ENCODE assay signal across 39 cellular contexts in genomic region chr9:78808087-78808486, GRCh38.
"Had no signal": no experiment of that assay in that cellular context is flagged by ENCODE, and none has a peak within 500 bp of the region (broad histone marks: within the 10 kb centered on the region; RNA-seq: fewer than 3 reads in every experiment).

No MANE protein-coding gene starts in this region.

- H3K27ac ChIP-seq: adrenal gland, body of pancreas, brain microvascular endothelial cell, breast epithelium, cardiac muscle cell, VCaP had no signal

- ATAC-seq: activated CD8-positive, alpha-beta T cell treated with anti-CD3 and anti-CD28 coated beads for 36 hours; activated naive CD4-positive, alpha-beta T cell treated with anti-CD3 and anti-CD28 coated beads, Interleukin-2, amount 50 U/mL, for 72 hours; activated T-cell treated with anti-CD3 and anti-CD28 coated beads, Interleukin-2, amount 50 U/mL, for 4 hours; activated T-cell treated with anti-CD3 and anti-CD28 coated beads, Interleukin-2, amount 50 U/mL, for 72 hours; activated T-helper 17 cell treated with anti-CD3 and anti-CD28 coated beads, Interleukin-2, amount 50 U/mL, for 72 hours; body of pancreas had no signal

- H3K4me1 ChIP-seq: adrenal gland, body of pancreas, breast epithelium had no signal

- H3K27me3 ChIP-seq: adrenal gland, body of pancreas, brain microvascular endothelial cell, breast epithelium, cardiac muscle cell had no signal

- H3K27me3 Mint-ChIP-seq: activated B cell treated with CpG ODN at 0.5 μM for 24 hours; activated CD4-positive, alpha-beta memory T cell treated with anti-CD3 and anti-CD28 coated beads for 36 hours; activated CD4-positive, alpha-beta T cell treated with anti-CD3 and anti-CD28 coated beads, Interleukin-2, amount 10 ng/mL, durations not matched to agents 24 days and 14 days; activated CD8-positive, alpha-beta T cell treated with anti-CD3 and anti-CD28 coated beads for 36 hours; activated naive CD8-positive, alpha-beta T cell treated with anti-CD3 and anti-CD28 coated beads for 36 hours; central memory CD8-positive, alpha-beta T cell had no signal

- H3K36me3 ChIP-seq: adrenal gland, brain microvascular endothelial cell, breast epithelium, cardiac muscle cell had no signal

- H3K9me3 ChIP-seq: adrenal gland, body of pancreas, breast epithelium had no signal

- DNase-seq: activated B cell treated with CpG ODN at 0.5 μM for 24 hours; activated CD4-positive, alpha-beta memory T cell treated with anti-CD3 and anti-CD28 coated beads for 36 hours; activated CD4-positive, alpha-beta T cell treated with anti-CD3 and anti-CD28 coated beads for 4 hours; activated CD4-positive, alpha-beta T cell treated with anti-CD3 and anti-CD28 coated beads, Interleukin-2, amount 10 ng/mL, durations not matched to agents 24 days and 14 days; activated CD4-positive, alpha-beta T cell treated with anti-CD3 and anti-CD28 coated beads, Interleukin-2, amount 50 U/mL, for 1 hour; activated CD4-positive, alpha-beta T cell treated with anti-CD3 and anti-CD28 coated beads, Interleukin-2, amount 50 U/mL, for 4 hours; activated CD4-positive, CD25-positive, alpha-beta regulatory T cell treated with anti-CD3 and anti-CD28 coated beads, Interleukin-2, amount 50 U/mL, for 72 hours; activated CD8-positive, alpha-beta memory T cell treated with anti-CD3 and anti-CD28 coated beads, Interleukin-2, amount 50 U/mL, for 4 hours; activated CD8-positive, alpha-beta T cell treated with anti-CD3 and anti-CD28 coated beads for 36 hours; activated effector memory CD4-positive, alpha-beta T cell treated with anti-CD3 and anti-CD28 coated beads, Interleukin-2, amount 50 U/mL, for 16 hours; activated gamma-delta T cell treated with Interleukin-2 at 50 U/mL for 16 hours; activated naive CD4-positive, alpha-beta T cell; activated naive CD4-positive, alpha-beta T cell treated with anti-CD3 and anti-CD28 coated beads for 36 hours; activated naive CD4-positive, alpha-beta T cell treated with anti-CD3 and anti-CD28 coated beads, Interleukin-2, amount 50 U/mL, for 16 hours; activated naive CD8-positive, alpha-beta T cell treated with anti-CD3 and anti-CD28 coated beads for 36 hours; activated T-cell treated with anti-CD3 and anti-CD28 coated beads for 4 hours; activated T-cell treated with anti-CD3 and anti-CD28 coated beads, Interleukin-2, amount 50 U/mL, for 1 hour; activated T-cell treated with anti-CD3 and anti-CD28 coated beads, Interleukin-2, amount 50 U/mL, for 4 hours; activated T-cell treated with anti-CD3 and anti-CD28 coated beads, Interleukin-2, amount 50 U/mL, for 72 hours; adrenal gland; amniotic stem cell; aorta; body of pancreas; brain microvascular endothelial cell; caudate nucleus; cerebellar nuclear complex; T-helper 1 cell; T-helper 2 cell; T-helper 9 cell had no signal

- H3K4me3 ChIP-seq: adrenal gland, body of pancreas, breast epithelium, cardiac muscle cell had no signal

- H3K9me3 Mint-ChIP-seq: activated B cell treated with CpG ODN at 0.5 μM for 24 hours; activated CD4-positive, alpha-beta memory T cell treated with anti-CD3 and anti-CD28 coated beads for 36 hours; activated CD4-positive, alpha-beta T cell treated with anti-CD3 and anti-CD28 coated beads, Interleukin-2, amount 10 ng/mL, durations not matched to agents 24 days and 14 days; activated CD8-positive, alpha-beta T cell treated with anti-CD3 and anti-CD28 coated beads for 36 hours; activated naive CD4-positive, alpha-beta T cell treated with anti-CD3 and anti-CD28 coated beads for 36 hours; activated naive CD8-positive, alpha-beta T cell treated with anti-CD3 and anti-CD28 coated beads for 36 hours; activated T-cell treated with anti-CD3 and anti-CD28 coated beads, Interleukin-2, amount 50 U/mL, for 4 hours; activated T-cell treated with anti-CD3 and anti-CD28 coated beads, Interleukin-2, amount 50 U/mL, for 72 hours; activated T-helper 1 cell treated with anti-CD3 and anti-CD28 coated beads, Interleukin-12 subunit alpha, Interleukin-12 subunit beta, Interleukin-2, Interleukin-4 antibody, amounts not matched to agents 30 ng/mL and 10 ng/mL and 1 ng/mL, durations not matched to agents 14 hours and 24 hours and 36 hours; T-helper 1 cell treated with Interleukin-12 subunit alpha and Interleukin-12 subunit beta and Interleukin-4 antibody, amounts not matched to agents 30 μg/mL and 1 μg/mL, for 36 hours; T-helper 2 cell treated with Interferon-gamma antibody and Interleukin-4, amounts not matched to agents 5 μg/mL and 100 μg/mL, for 36 hours had no signal

- H3K4me1 Mint-ChIP-seq: activated CD4-positive, alpha-beta T cell treated with anti-CD3 and anti-CD28 coated beads, Interleukin-2, amount 10 ng/mL, durations not matched to agents 24 days and 14 days; activated naive CD8-positive, alpha-beta T cell treated with anti-CD3 and anti-CD28 coated beads for 36 hours; activated T-helper 17 cell treated with anti-CD3 and anti-CD28 coated beads, Interleukin-2, amount 50 U/mL, for 72 hours; central memory CD8-positive, alpha-beta T cell had no signal

- H3K36me3 Mint-ChIP-seq: activated CD4-positive, alpha-beta memory T cell treated with anti-CD3 and anti-CD28 coated beads for 36 hours; activated naive CD4-positive, alpha-beta T cell treated with anti-CD3 and anti-CD28 coated beads, Interleukin-2, amount 50 U/mL, for 72 hours; activated naive CD8-positive, alpha-beta T cell treated with anti-CD3 and anti-CD28 coated beads for 36 hours had no signal

- FAIRE-seq: astrocyte had no signal

- H3K27ac Mint-ChIP-seq: activated B cell treated with CpG ODN at 0.5 μM for 24 hours; activated CD4-positive, alpha-beta memory T cell treated with anti-CD3 and anti-CD28 coated beads for 36 hours; activated CD4-positive, alpha-beta T cell treated with anti-CD3 and anti-CD28 coated beads, Interleukin-2, amount 10 ng/mL, durations not matched to agents 24 days and 14 days; activated CD8-positive, alpha-beta T cell treated with anti-CD3 and anti-CD28 coated beads for 36 hours; activated naive CD4-positive, alpha-beta T cell treated with anti-CD3 and anti-CD28 coated beads for 36 hours; activated naive CD4-positive, alpha-beta T cell treated with anti-CD3 and anti-CD28 coated beads, Interleukin-2, amount 50 U/mL, for 72 hours; activated naive CD8-positive, alpha-beta T cell treated with anti-CD3 and anti-CD28 coated beads for 36 hours; activated T-cell treated with anti-CD3 and anti-CD28 coated beads, Interleukin-2, amount 50 U/mL, for 72 hours; activated T-helper 1 cell treated with anti-CD3 and anti-CD28 coated beads, Interleukin-12 subunit alpha, Interleukin-12 subunit beta, Interleukin-2, Interleukin-4 antibody, amounts not matched to agents 30 ng/mL and 10 ng/mL and 1 ng/mL, durations not matched to agents 14 hours and 24 hours and 36 hours; activated T-helper 17 cell treated with anti-CD3 and anti-CD28 coated beads, Interleukin-2, amount 50 U/mL, for 72 hours; T-helper 1 cell treated with Interleukin-12 subunit alpha and Interleukin-12 subunit beta and Interleukin-4 antibody, amounts not matched to agents 30 μg/mL and 1 μg/mL, for 36 hours; T-helper 2 cell treated with Interferon-gamma antibody and Interleukin-4, amounts not matched to agents 5 μg/mL and 100 μg/mL, for 36 hours had no signal

- H3K4me3 Mint-ChIP-seq: activated B cell treated with CpG ODN at 0.5 μM for 24 hours; activated CD4-positive, alpha-beta memory T cell treated with anti-CD3 and anti-CD28 coated beads for 36 hours; activated CD4-positive, alpha-beta T cell treated with anti-CD3 and anti-CD28 coated beads, Interleukin-2, amount 10 ng/mL, durations not matched to agents 24 days and 14 days; activated CD8-positive, alpha-beta T cell treated with anti-CD3 and anti-CD28 coated beads for 36 hours; activated naive CD4-positive, alpha-beta T cell treated with anti-CD3 and anti-CD28 coated beads for 36 hours; activated naive CD8-positive, alpha-beta T cell treated with anti-CD3 and anti-CD28 coated beads for 36 hours; activated T-cell treated with anti-CD3 and anti-CD28 coated beads, Interleukin-2, amount 50 U/mL, for 4 hours; activated T-cell treated with anti-CD3 and anti-CD28 coated beads, Interleukin-2, amount 50 U/mL, for 72 hours; activated T-helper 1 cell treated with anti-CD3 and anti-CD28 coated beads, Interleukin-12 subunit alpha, Interleukin-12 subunit beta, Interleukin-2, Interleukin-4 antibody, amounts not matched to agents 30 ng/mL and 10 ng/mL and 1 ng/mL, durations not matched to agents 14 hours and 24 hours and 36 hours; activated T-helper 17 cell treated with anti-CD3 and anti-CD28 coated beads, Interleukin-2, amount 50 U/mL, for 72 hours; central memory CD8-positive, alpha-beta T cell; T-helper 1 cell treated with Interleukin-12 subunit alpha and Interleukin-12 subunit beta and Interleukin-4 antibody, amounts not matched to agents 30 μg/mL and 1 μg/mL, for 36 hours; T-helper 2 cell treated with Interferon-gamma antibody and Interleukin-4, amounts not matched to agents 5 μg/mL and 100 μg/mL, for 36 hours had no signal
